Comparison of ENCODE assay signal across 1 cellular context in genomic region chr19:1084024-1084868, GRCh38.
TF ChIP-seq lines count a peak whose summit lies in the region.

No MANE protein-coding gene starts in this region.

TF ChIP-seq in K562, 482 proteins besides CTCF, POLR2A, EP300 and RAD21:
- 0 out of 2 replicates have a peak, but pooled peaks have one; percentile 20 for TF ChIP-seq SUPT5H (IDR thresholded peaks at IDR 0.05)
- TF ChIP-seq RBFOX2 (IDR thresholded peaks at IDR 0.05; ENCODE audit: low read depth, low read length): 0 out of 2 replicates have a peak, but pooled peaks have one; percentile 38
- no peak for TF ChIP-seq ZNF311 (CRISPR knock-in tag; IDR thresholded peaks at IDR 0.05)
- TF ChIP-seq CBX5 (IDR thresholded peaks at IDR 0.05; ENCODE audit: borderline replicate concordance, low read depth): no peak
- 0 out of 2 replicates have a peak, but pooled peaks have one; percentile 37 for TF ChIP-seq ZBTB33 (CRISPR knock-in tag; IDR thresholded peaks at IDR 0.05)
- TF ChIP-seq SMARCE1 (IDR thresholded peaks at IDR 0.05): no peak
- no peak for TF ChIP-seq MYNN (IDR thresholded peaks at IDR 0.05)
- no peak for TF ChIP-seq MYNN (CRISPR knock-in tag; IDR thresholded peaks at IDR 0.05)
- no peak for TF ChIP-seq PURB (CRISPR knock-in tag; IDR thresholded peaks at IDR 0.05; ENCODE audit: low read depth)
- TF ChIP-seq STAT5B (CRISPR knock-in tag; IDR thresholded peaks at IDR 0.05): no peak
- no peak for TF ChIP-seq PATZ1 (CRISPR knock-in tag; IDR thresholded peaks at IDR 0.05; ENCODE audit: borderline replicate concordance)
- TF ChIP-seq POLR2G (IDR thresholded peaks at IDR 0.05; ENCODE audit: low read depth, low read length): peak; percentile 73; the same call in 1 of the 2 replicates
- 0 out of 2 replicates have a peak, but pooled peaks have one; percentile 15 for TF ChIP-seq TFAP4 (CRISPR knock-in tag; IDR thresholded peaks at IDR 0.05; ENCODE audit: borderline replicate concordance)
- no peak for TF ChIP-seq ZNF609 (CRISPR knock-in tag; IDR thresholded peaks at IDR 0.05; ENCODE audit: borderline replicate concordance)
